ENCODE assay signal across 8 cellular contexts in the genomic region with DNA sequence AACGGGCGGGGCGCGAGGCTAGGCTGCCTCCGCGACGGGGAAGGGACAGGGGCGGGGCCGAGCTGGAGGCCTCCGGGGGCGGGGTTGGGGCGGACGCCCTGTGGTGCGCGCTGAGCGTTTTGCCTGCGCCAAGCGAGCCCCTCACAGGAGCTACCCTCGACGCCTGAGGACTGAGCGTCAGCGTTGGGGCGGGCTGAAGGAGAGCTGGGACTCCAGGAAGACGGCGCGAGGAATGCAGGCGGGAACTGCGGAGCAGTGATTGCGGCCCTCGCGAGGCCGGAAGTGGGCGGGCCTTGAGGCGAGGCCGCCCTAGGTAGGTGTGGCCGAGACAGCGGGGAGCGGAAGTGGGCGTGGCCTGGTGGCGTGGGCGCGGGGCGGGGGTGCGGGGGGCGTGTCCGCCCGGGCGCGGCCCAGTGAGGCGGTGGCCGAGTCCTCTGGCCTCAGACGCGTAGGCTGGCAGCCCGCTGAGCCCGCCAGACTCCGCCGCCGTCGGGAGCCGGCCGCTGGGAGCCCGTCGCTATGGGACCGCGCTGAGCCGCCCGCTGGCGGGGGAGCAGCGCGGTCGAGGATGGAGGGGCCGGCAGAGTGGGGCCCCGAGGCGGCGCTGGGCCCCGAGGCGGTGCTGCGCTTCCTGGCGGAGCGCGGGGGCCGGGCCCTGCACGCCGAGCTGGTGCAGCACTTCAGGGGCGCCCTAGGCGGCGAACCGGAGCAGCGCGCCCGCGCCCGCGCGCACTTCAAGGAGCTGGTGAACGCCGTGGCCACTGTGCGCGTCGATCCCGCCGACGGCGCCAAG. TPM values are rescaled to one million over a fixed set of nuclear protein-coding genes. Genes with fewer than 3 reads are reported as not detected.
DNase-seq lines count a peak whose midpoint lies in the region; ATAC-seq and TF ChIP-seq lines count a peak whose summit lies in the region.

SEPTIN10 (minus strand) TSS at position 45 of the 793 bp plus-strand sequence. CDS start 139 bp downstream, outside the sequence.
A gene with protein sequence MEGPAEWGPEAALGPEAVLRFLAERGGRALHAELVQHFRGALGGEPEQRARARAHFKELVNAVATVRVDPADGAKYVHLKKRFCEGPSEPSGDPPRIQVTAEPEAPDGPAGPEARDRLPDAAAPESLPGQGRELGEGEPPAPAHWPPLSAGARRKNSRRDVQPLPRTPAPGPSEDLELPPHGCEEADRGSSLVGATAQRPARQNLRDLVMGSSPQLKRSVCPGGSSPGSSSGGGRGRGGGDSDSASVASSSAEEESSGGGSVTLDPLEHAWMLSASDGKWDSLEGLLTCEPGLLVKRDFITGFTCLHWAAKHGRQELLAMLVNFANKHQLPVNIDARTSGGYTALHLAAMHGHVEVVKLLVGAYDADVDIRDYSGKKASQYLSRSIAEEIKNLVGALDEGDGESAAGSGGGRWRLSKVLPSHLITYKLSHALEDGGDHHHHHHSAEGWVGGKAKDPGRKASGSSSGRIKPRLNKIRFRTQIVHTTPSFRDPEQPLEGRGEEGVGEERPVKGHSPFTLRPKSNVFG (plus strand): TSS at position 443 of the 793 bp plus-strand sequence. CDS start 126 bp downstream, at position 569.

- no peak for TF ChIP-seq CTCF in CD4-positive, alpha-beta T cell (IDR thresholded peaks at IDR 0.05)
- no peak for TF ChIP-seq CTCF in neutrophil (IDR thresholded peaks at IDR 0.05)

- peaks cover 74% of the 10 kb centered on the region for H3K27me3 ChIP-seq in CD4-positive, alpha-beta T cell (ENCODE audit: control insufficient read depth, insufficient read depth, low read length)
- H3K27me3 ChIP-seq in HUES6 (ENCODE audit: control insufficient read depth, insufficient read depth, low read length) (peaks cover 12% of the 10 kb centered on the region), neutrophil (peaks cover 100% of the 10 kb centered on the region)

- H3K36me3 ChIP-seq in HUES6 (ENCODE audit: control insufficient read depth, insufficient read depth, low read length) (no peaks in the 10 kb centered on the region), neutrophil (no peaks in the 10 kb centered on the region)

- H3K36me3 Mint-ChIP-seq in CD4-positive, alpha-beta T cell (ENCODE audit: low read depth) = no peaks in the 10 kb centered on the region

- intact Hi-C loops in CD4-positive, alpha-beta T cell (cut with DNase I, micrococcal nuclease) = loop anchor here in 1 of 2 experiments (10.0 kb wide), 1 partner anchor 899 kb away; the partner anchor contains the start of gene RANBP2

- H3K4me1 Mint-ChIP-seq in CD4-positive, alpha-beta T cell (ENCODE audit: low read depth) = peaks cover 27% of the 10 kb centered on the region

- peak within 1 kb of the TSS; percentile 79 for H3K27ac Mint-ChIP-seq in CD4-positive, alpha-beta T cell

- no peaks in the 10 kb centered on the region for H3K9me3 ChIP-seq in CD4-positive, alpha-beta T cell (ENCODE audit: control insufficient read depth, low read length)
- no peaks in the 10 kb centered on the region for H3K9me3 ChIP-seq in HUES6 (ENCODE audit: control insufficient read depth, insufficient read depth, low read depth, low read length)
- no peaks in the 10 kb centered on the region for H3K9me3 ChIP-seq in neutrophil

- H3K4me3 ChIP-seq in HUES6 (ENCODE audit: low read depth, low read length) (peak within 1 kb of the TSS; percentile 91), neutrophil (ENCODE audit: low read depth in 1 of 2, low read length in 1 of 2) (peak within 1 kb of the TSS; percentile 56 to 68)

- H3K4me3 Mint-ChIP-seq in CD4-positive, alpha-beta T cell = peak within 1 kb of the TSS; percentile 94

- H3K4me1 ChIP-seq in HUES6 (ENCODE audit: control insufficient read depth, insufficient read depth, low read length) (peaks cover 25% of the 10 kb centered on the region), neutrophil (ENCODE audit: control insufficient read depth in 1 of 2, insufficient read depth in 1 of 2, low read depth in 1 of 2, low read length in 1 of 2) (peaks cover 0 to 16% of the 10 kb centered on the region in 2 experiments)

- DNase-seq in CD4-positive, alpha-beta T cell = peak; percentile 57 to 80 (median 70)
- DNase-seq in SK-MEL-5 (ENCODE audit: low read depth, low spot score) (peak; percentile 97), globus pallidus (ENCODE audit: low spot score) (peak; percentile 95), stromal cell of bone marrow (ENCODE audit: low read depth) (peak; percentile 97)
- DNase-seq in activated naive CD4-positive, alpha-beta T cell treated with anti-CD3 and anti-CD28 coated beads, Interleukin-2, amount 50 U/mL, for 16 hours = peak; percentile 69

- CTCF ChIA-PET in CD4-positive, alpha-beta T cell (lab: Charles Lee) = no interaction called here

- H3K9ac ChIP-seq in HUES6 (ENCODE audit: low read length) = peak within 1 kb of the TSS; percentile 84

- POLR2A ChIA-PET in CD4-positive, alpha-beta T cell (lab: Charles Lee) = interaction anchor here (1.1 kb wide), 2 partner anchors 17 to 68 kb away, joined by 3 to 4 read pairs; no protein-coding TSS in a partner anchor

- H3K27ac ChIP-seq in CD4-positive, alpha-beta T cell (ENCODE audit: low read depth, low read length) = no peak within 1 kb of the TSS
- H3K27ac ChIP-seq in HUES6 (ENCODE audit: low read depth, low read length) (peak within 1 kb of the TSS; percentile 83; the same call in 1 of the 2 replicates), neutrophil (no peak within 1 kb of the TSS)

- no peaks in the 10 kb centered on the region for H3K9me3 Mint-ChIP-seq in CD4-positive, alpha-beta T cell

- in situ Hi-C loops in SK-MEL-5 (cut with HindIII; ENCODE audit: low pct_unique_long_range_greater_than_20kb, low sequenced_read_pairs) = no loop called here

- peak; percentile 89 for ATAC-seq in CD4-positive, alpha-beta T cell (ENCODE audit: poor library complexity)
- ATAC-seq in GM21381 (IDR thresholded peaks at IDR 0.05; ENCODE audit: unreplicated experiment) = peak; percentile 73

- peaks cover 84% of the 10 kb centered on the region for H3K27me3 Mint-ChIP-seq in CD4-positive, alpha-beta T cell

RNA-seq across cellular contexts. Expression of gene SEPTIN10, which starts in this region (rescaled TPM):
- 1 to 10 TPM; 2.0 to 2.6 TPM for total RNA-seq in CD4-positive, alpha-beta T cell
- 26.5 and 26.6 TPM in 2 replicates for total RNA-seq in SK-MEL-5 (2014; rRNA removed; shearing (Covaris generic))
- polyA plus RNA-seq in SK-MEL-5 (2015; cell fraction: cytosol; rRNA removed) = 28.4 and 48.4 TPM in 2 replicates
- 27.0 and 33.3 TPM in 2 replicates for polyA plus RNA-seq in SK-MEL-5 (2015; cell fraction: nucleus; rRNA removed)

RNA-seq across cellular contexts. Expression of the second gene that starts in this region (rescaled TPM):
- 1 to 10 TPM; 1.3 to 1.6 TPM for total RNA-seq in CD4-positive, alpha-beta T cell
- total RNA-seq in SK-MEL-5 (2014; rRNA removed; shearing (Covaris generic)) = 8.5 and 8.6 TPM in 2 replicates
- 10.5 and 12.8 TPM in 2 replicates for polyA plus RNA-seq in SK-MEL-5 (2015; cell fraction: cytosol; rRNA removed)
- polyA plus RNA-seq in SK-MEL-5 (2015; cell fraction: nucleus; rRNA removed) = 2.6 and 4.3 TPM in 2 replicates
